5 cellular contexts compared by ENCODE assay signal in the genomic region with DNA sequence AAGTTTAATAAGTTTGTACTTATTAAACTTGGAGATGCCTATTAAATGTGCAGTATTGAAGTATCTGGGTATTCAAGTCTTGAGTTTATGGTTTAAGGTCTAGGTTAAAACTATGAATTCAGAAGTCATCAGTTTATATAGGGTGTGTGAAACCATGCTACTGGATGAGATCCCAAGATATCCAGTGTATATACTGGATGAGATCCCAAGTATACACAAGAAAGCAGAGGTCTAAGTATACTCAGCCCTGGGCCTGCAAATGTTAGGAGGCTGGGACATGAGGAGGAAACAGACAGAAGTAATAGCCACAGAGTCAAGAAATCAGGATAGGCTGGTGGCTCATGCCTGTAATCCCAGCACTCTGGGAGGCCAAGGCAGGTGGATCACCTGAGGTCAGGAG.
"Had no signal": no experiment of that assay in that cellular context is flagged by ENCODE, and none has a peak within 500 bp of the region (broad histone marks: within the 10 kb centered on the region; RNA-seq: fewer than 3 reads in every experiment).

No MANE protein-coding gene starts in this region.

- DNase-seq: GM23248, GOT3, H7, HCEC 1CT, KBM-7 had no signal

- H3K4me3 ChIP-seq: GM23248 had no signal
